ENCODE assay signal across 10 cellular contexts in the genomic region with DNA sequence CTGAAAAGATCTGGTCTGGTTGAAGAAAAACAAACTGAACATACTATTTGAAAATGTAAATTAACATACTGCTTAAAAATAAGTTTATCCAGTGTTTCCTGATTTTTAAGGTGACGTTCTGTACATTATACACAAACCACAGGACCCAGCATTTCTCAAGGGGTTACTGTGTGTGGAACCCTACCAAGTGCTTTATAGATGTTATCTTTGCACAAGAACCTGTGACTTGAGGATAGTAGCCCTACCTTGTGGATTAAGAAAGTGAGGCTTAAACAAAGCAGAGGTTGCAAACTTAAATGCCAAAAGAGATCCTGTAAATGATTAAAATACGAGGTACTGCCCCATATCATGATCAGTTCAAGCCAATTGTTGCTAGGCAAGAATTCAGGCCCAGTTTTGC. TPM values are rescaled to one million over a fixed set of nuclear protein-coding genes. Genes with fewer than 3 reads are reported as not detected.
DNase-seq lines count a peak whose midpoint lies in the region; ATAC-seq and TF ChIP-seq lines count a peak whose summit lies in the region.
"Had no signal": no experiment of that assay in that cellular context is flagged by ENCODE, and none has a peak within 500 bp of the region (broad histone marks: within the 10 kb centered on the region; RNA-seq: fewer than 3 reads in every experiment).

No MANE protein-coding gene starts in this region.

- H3K27ac ChIP-seq in aorta (ENCODE audit: low read depth in 1 of 2, low read length in 2 of 2): no peak overlapping the region

- no peak for ATAC-seq in stimulated activated naive CD8-positive, alpha-beta T cell treated with anti-CD3 and anti-CD28 coated beads, Interleukin-15, Interleukin-2, amounts not matched to agents 100 U/mL and 50 U/mL, for 24 hours
- ATAC-seq in naive thymus-derived CD8-positive, alpha-beta T cell: no peak
- ATAC-seq in aorta (ENCODE audit: low FRiP score): no peak
- ATAC-seq in GM18909 (IDR thresholded peaks at IDR 0.05; ENCODE audit: poor library complexity, unreplicated experiment): no peak
- ATAC-seq in HG02678 (IDR thresholded peaks at IDR 0.05; ENCODE audit: unreplicated experiment): no peak

- peaks cover 83% of the 10 kb centered on the region for H3K4me1 Mint-ChIP-seq in stimulated activated naive CD8-positive, alpha-beta T cell treated with anti-CD3 and anti-CD28 coated beads, Interleukin-15, Interleukin-2, amounts not matched to agents 100 ng/mL and 50 ng/mL, for 24 hours (ENCODE audit: low read depth)
- H3K4me1 Mint-ChIP-seq in naive thymus-derived CD8-positive, alpha-beta T cell: peaks cover 49 to 80% (median 71%) of the 10 kb centered on the region in 4 donors

- H3K27me3 ChIP-seq in aorta (ENCODE audit: control insufficient read depth in 1 of 2, insufficient read depth in 2 of 2, low read length in 1 of 2): no peaks in the 10 kb centered on the region

- intact Hi-C loops in aorta (cut with DNase I): loop anchor here (5.0 to 10.0 kb wide), 4 partner anchors 57 to 178 kb away; partner anchors contain the start of gene SMC5 (in 1 of the 2)

- TF ChIP-seq CTCF in choroid plexus epithelial cell (conservative IDR thresholded peaks at IDR 0.05; ENCODE audit: low read depth, low read length): no peak

- no peaks in the 10 kb centered on the region for H3K27me3 Mint-ChIP-seq in stimulated activated naive CD8-positive, alpha-beta T cell treated with anti-CD3 and anti-CD28 coated beads, Interleukin-15, Interleukin-2, amounts not matched to agents 100 ng/mL and 50 ng/mL, for 24 hours
- H3K27me3 Mint-ChIP-seq in naive thymus-derived CD8-positive, alpha-beta T cell: peaks cover 0 to 2% (median 0%) of the 10 kb centered on the region in 5 donors

- peaks cover 0 to 5% of the 10 kb centered on the region in 2 donors for H3K36me3 ChIP-seq in aorta (ENCODE audit: control insufficient read depth in 1 of 2, insufficient read depth in 2 of 2, low read length in 1 of 2)

- no peaks in the 10 kb centered on the region for H3K9me3 Mint-ChIP-seq in stimulated activated naive CD8-positive, alpha-beta T cell treated with anti-CD3 and anti-CD28 coated beads, Interleukin-15, Interleukin-2, amounts not matched to agents 100 ng/mL and 50 ng/mL, for 24 hours
- no peaks in the 10 kb centered on the region for H3K9me3 Mint-ChIP-seq in naive thymus-derived CD8-positive, alpha-beta T cell

- H3K9me3 ChIP-seq in aorta (ENCODE audit: control insufficient read depth, low read length): no peaks in the 10 kb centered on the region

- H3K36me3 Mint-ChIP-seq in stimulated activated naive CD8-positive, alpha-beta T cell treated with anti-CD3 and anti-CD28 coated beads, Interleukin-15, Interleukin-2, amounts not matched to agents 100 ng/mL and 50 ng/mL, for 24 hours (ENCODE audit: low read depth): no peaks in the 10 kb centered on the region
- peaks cover 0 to 4% (median 2%) of the 10 kb centered on the region in 3 donors for H3K36me3 Mint-ChIP-seq in naive thymus-derived CD8-positive, alpha-beta T cell

- peak overlapping the region; percentile 70 for H3K4me3 ChIP-seq in choroid plexus epithelial cell (ENCODE audit: low read depth, low read length)
- H3K4me3 ChIP-seq in aorta (ENCODE audit: low read length in 2 of 2): peak overlapping the region; percentile 83 to 88

- H3K4me1 ChIP-seq in aorta (ENCODE audit: control insufficient read depth in 1 of 2, insufficient read depth in 2 of 2, low read length in 2 of 2): peaks cover 5 to 15% of the 10 kb centered on the region in 2 donors

- peak overlapping the region; percentile 99 for H3K27ac Mint-ChIP-seq in stimulated activated naive CD8-positive, alpha-beta T cell treated with anti-CD3 and anti-CD28 coated beads, Interleukin-15, Interleukin-2, amounts not matched to agents 100 ng/mL and 50 ng/mL, for 24 hours
- peak overlapping the region in 6 of 10 donors; percentile 9 to 100 (median 98) for H3K27ac Mint-ChIP-seq in naive thymus-derived CD8-positive, alpha-beta T cell

- DNase-seq in stimulated activated naive CD8-positive, alpha-beta T cell treated with anti-CD3 and anti-CD28 coated beads, Interleukin-15, Interleukin-2, amounts not matched to agents 100 U/mL and 50 U/mL, for 24 hours: no peak
- DNase-seq in choroid plexus epithelial cell (ENCODE audit: low read depth) (no peak), aorta (no peak), KG1 (lab: John Stamatoyannopoulos, UW) (no peak)
- DNase-seq in naive thymus-derived CD8-positive, alpha-beta T cell: no peak
- DNase-seq: central memory CD4-positive, alpha-beta T cell; NCI-H1930 had no signal

- 5 to 12% methylated on average over 2 of the region's 2 CpGs for WGBS in aorta, 2 donors

- peak overlapping the region; percentile 92 for H3K4me3 Mint-ChIP-seq in stimulated activated naive CD8-positive, alpha-beta T cell treated with anti-CD3 and anti-CD28 coated beads, Interleukin-15, Interleukin-2, amounts not matched to agents 100 ng/mL and 50 ng/mL, for 24 hours
- peak overlapping the region; percentile 57 to 100 (median 98) for H3K4me3 Mint-ChIP-seq in naive thymus-derived CD8-positive, alpha-beta T cell

- POLR2A ChIA-PET in naive thymus-derived CD8-positive, alpha-beta T cell (lab: Charles Lee): interaction anchor here (0.7 to 4.9 kb wide), 4 partner anchors 10 to 20 kb away, joined by 3 to 61 read pairs (median 40); no protein-coding TSS in a partner anchor

RNA-seq across cellular contexts. Expression of gene KLF9, which starts 4.7 kb away (rescaled TPM):
- total RNA-seq in naive thymus-derived CD8-positive, alpha-beta T cell: 10 to 100 TPM; 29.6 TPM
- polyA plus RNA-seq in naive thymus-derived CD8-positive, alpha-beta T cell: 1 to 10 TPM; 2.6 to 4.0 (median 3.2) TPM
- 100 to 1,000 TPM in 1 of 2 donors, 10 to 100 TPM in 1; 38.4 to 122 TPM for total RNA-seq in aorta
- polyA plus RNA-seq in aorta: 10 to 100 TPM; 31.4 to 53.3 TPM
